Comparison of ENCODE assay signal across 15 cellular contexts in the genomic region with DNA sequence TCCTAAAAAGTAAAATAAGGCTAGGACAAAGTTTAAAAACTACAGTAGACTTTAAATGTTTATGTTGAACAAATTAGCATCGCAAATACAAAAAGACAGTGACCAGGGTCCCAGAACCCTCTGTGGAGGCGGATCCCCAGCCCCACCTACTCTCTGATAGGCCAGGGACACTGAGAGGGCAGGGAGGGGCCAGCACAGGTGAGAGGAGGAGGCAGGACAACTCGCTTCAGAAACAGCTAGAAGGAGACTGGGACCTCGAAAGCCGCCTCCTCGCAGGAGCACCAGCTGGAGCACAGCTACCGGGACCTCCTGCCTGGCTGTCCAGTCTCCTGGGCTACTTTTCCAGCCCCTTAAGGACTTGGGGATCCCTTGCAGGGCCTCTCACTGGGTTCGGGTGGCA. TPM values are rescaled to one million over a fixed set of nuclear protein-coding genes. Genes with fewer than 3 reads are reported as not detected.
DNase-seq lines count a peak whose midpoint lies in the region; ATAC-seq, FAIRE-seq and TF ChIP-seq lines count a peak whose summit lies in the region.
"Had no signal": no experiment of that assay in that cellular context is flagged by ENCODE, and none has a peak within 500 bp of the region (broad histone marks: within the 10 kb centered on the region; RNA-seq: fewer than 3 reads in every experiment).

No MANE protein-coding gene starts in this region.

- peak overlapping the region; percentile 80 for H3K4me3 Mint-ChIP-seq in WTC11

- peaks cover 4% of the 10 kb centered on the region for H3K36me3 Mint-ChIP-seq in WTC11

- no peak for FAIRE-seq in RCC 7860 (lab: Jason Lieb, UNC)
- FAIRE-seq: GM19239, H54 had no signal

- ATAC-seq in WTC11 = peak; percentile 87

- H3K27me3 Mint-ChIP-seq in WTC11 (ENCODE audit: low read depth) = peaks cover 23% of the 10 kb centered on the region

- no peaks in the 10 kb centered on the region; the same call in 1 of the 2 replicates for H3K9me3 Mint-ChIP-seq in WTC11
- H3K9me3 Mint-ChIP-seq: T-helper 2 cell treated with Interferon-gamma antibody and Interleukin-4, amounts not matched to agents 5 μg/mL and 100 μg/mL, for 36 hours had no signal

- peaks cover 13% of the 10 kb centered on the region for H3K4me1 Mint-ChIP-seq in WTC11

- peak; percentile 11 for DNase-seq in stimulated activated CD4-positive, alpha-beta T cell treated with anti-CD3 and anti-CD28 coated beads, Interleukin-15, amount 100 ng/mL, for 24 hours
- DNase-seq in stimulated activated CD4-positive, alpha-beta T cell treated with anti-CD3 and anti-CD28 coated beads, Interleukin-2, amount 100 ng/mL, for 24 hours = no peak
- DNase-seq in WTC11 (ENCODE audit: low spot score) (peak; percentile 76), left kidney (ENCODE audit: low read depth, low spot score) (peak; percentile 40), Kasumi-1 (lab: John Stamatoyannopoulos, UW) (no peak), RCC 7860 (ENCODE audit: low spot score) (no peak), HK-2 (ENCODE audit: unreplicated experiment) (no peak), T1000 (lab: John Stamatoyannopoulos, UW) (no peak)
- DNase-seq: heart left ventricle; NCI-H2081; stimulated activated CD8-positive, alpha-beta memory T cell treated with anti-CD3 and anti-CD28 coated beads, Interleukin-4, amount 100 ng/mL, for 48 hours had no signal

- POLR2A ChIA-PET in WTC11 (lab: Charles Lee) = no interaction called here

- no peak for TF ChIP-seq CTCF in WTC11 (IDR thresholded peaks at IDR 0.05)

- CTCF ChIA-PET in WTC11 (lab: Charles Lee) = interaction anchor here (0.9 to 1.5 kb wide), 2 partner anchors 29 to 79 kb away, joined by 3 to 7 read pairs; no protein-coding TSS in a partner anchor

- no peak overlapping the region for H3K27ac Mint-ChIP-seq in WTC11
- H3K27ac Mint-ChIP-seq: T-helper 2 cell treated with Interferon-gamma antibody and Interleukin-4, amounts not matched to agents 5 μg/mL and 100 μg/mL, for 36 hours had no signal

TF ChIP-seq in WTC11, 78 proteins besides CTCF, POLR2A, EP300 and RAD21:
- TF ChIP-seq ZNF263 (CRISPR knock-in tag; IDR thresholded peaks at IDR 0.05; ENCODE audit: low read depth) (peak; percentile 91), NFYB (CRISPR knock-in tag; conservative IDR thresholded peaks at IDR 0.05; ENCODE audit: low read depth) (peak; percentile 26; the same call in 1 of the 2 replicates), SP1 (CRISPR knock-in tag; conservative IDR thresholded peaks at IDR 0.05) (0 out of 2 replicates have a peak, but pooled peaks have one; percentile 17), ZNF138 (CRISPR knock-in tag; conservative IDR thresholded peaks at IDR 0.05) (no peak)
- TF ChIP-seq, protein P1, sequence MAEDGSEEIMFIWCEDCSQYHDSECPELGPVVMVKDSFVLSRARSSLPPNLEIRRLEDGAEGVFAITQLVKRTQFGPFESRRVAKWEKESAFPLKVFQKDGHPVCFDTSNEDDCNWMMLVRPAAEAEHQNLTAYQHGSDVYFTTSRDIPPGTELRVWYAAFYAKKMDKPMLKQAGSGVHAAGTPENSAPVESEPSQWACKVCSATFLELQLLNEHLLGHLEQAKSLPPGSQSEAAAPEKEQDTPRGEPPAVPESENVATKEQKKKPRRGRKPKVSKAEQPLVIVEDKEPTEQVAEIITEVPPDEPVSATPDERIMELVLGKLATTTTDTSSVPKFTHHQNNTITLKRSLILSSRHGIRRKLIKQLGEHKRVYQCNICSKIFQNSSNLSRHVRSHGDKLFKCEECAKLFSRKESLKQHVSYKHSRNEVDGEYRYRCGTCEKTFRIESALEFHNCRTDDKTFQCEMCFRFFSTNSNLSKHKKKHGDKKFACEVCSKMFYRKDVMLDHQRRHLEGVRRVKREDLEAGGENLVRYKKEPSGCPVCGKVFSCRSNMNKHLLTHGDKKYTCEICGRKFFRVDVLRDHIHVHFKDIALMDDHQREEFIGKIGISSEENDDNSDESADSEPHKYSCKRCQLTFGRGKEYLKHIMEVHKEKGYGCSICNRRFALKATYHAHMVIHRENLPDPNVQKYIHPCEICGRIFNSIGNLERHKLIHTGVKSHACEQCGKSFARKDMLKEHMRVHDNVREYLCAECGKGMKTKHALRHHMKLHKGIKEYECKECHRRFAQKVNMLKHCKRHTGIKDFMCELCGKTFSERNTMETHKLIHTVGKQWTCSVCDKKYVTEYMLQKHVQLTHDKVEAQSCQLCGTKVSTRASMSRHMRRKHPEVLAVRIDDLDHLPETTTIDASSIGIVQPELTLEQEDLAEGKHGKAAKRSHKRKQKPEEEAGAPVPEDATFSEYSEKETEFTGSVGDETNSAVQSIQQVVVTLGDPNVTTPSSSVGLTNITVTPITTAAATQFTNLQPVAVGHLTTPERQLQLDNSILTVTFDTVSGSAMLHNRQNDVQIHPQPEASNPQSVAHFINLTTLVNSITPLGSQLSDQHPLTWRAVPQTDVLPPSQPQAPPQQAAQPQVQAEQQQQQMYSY (CRISPR knock-in tag; IDR thresholded peaks at IDR 0.05) = no peak

RNA-seq across cellular contexts. Expression of a gene that starts 1.0 kb away (rescaled TPM):
- total RNA-seq in WTC11 (2021) = 0.07 to 0.11 TPM (median 0.09 TPM) in 3 replicates
- total RNA-seq: PC-9 had no signal

RNA-seq across cellular contexts. Expression of a gene that starts 50.9 kb away (rescaled TPM):
- total RNA-seq in WTC11 (2021) = 48.8 to 63.8 TPM (median 49.8 TPM) in 3 replicates

Comparison
In these comparisons a context has a peak if more than half of its experiments do, and no peak if none do; other contexts are left out.
1. DNase-seq: peak in stimulated activated CD4-positive, alpha-beta T cell treated with anti-CD3 and anti-CD28 coated beads, Interleukin-15, amount 100 ng/mL, for 24 hours (single experiment), WTC11 (single experiment) and left kidney (single experiment); none in stimulated activated CD4-positive, alpha-beta T cell treated with anti-CD3 and anti-CD28 coated beads, Interleukin-2, amount 100 ng/mL, for 24 hours (0 of 2), Kasumi-1 (0 of 2), RCC 7860 (single experiment), HK-2 (single experiment) and T1000 (single experiment).